Comparison of ENCODE assay signal across 3 cellular contexts in the genomic region with DNA sequence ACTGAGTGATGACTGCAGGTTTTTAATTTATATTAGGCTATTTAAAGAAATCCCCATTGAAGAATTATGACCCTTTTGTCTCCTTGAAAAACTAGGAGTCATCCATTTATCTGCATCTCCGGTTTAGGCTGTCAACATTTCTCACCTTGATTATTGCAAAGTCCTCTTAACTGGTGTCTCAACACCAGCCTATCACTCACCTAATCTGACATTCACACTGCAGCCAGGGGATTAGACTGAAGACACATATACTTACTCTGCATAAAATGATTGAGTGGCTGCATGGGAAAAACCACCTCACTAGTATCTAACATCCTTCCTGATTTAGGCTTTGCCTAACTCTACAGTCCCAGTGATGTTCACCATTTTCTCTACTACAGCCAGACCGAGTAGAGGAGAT.
"Had no signal": no experiment of that assay in that cellular context is flagged by ENCODE, and none has a peak within 500 bp of the region (broad histone marks: within the 10 kb centered on the region; RNA-seq: fewer than 3 reads in every experiment).

No MANE protein-coding gene starts in this region.

- H3K4me3 ChIP-seq: GM12878 had no signal

- ATAC-seq: GM12878 had no signal

- DNase-seq: GDM1, GF-D8 had no signal
